In the genomic region with DNA sequence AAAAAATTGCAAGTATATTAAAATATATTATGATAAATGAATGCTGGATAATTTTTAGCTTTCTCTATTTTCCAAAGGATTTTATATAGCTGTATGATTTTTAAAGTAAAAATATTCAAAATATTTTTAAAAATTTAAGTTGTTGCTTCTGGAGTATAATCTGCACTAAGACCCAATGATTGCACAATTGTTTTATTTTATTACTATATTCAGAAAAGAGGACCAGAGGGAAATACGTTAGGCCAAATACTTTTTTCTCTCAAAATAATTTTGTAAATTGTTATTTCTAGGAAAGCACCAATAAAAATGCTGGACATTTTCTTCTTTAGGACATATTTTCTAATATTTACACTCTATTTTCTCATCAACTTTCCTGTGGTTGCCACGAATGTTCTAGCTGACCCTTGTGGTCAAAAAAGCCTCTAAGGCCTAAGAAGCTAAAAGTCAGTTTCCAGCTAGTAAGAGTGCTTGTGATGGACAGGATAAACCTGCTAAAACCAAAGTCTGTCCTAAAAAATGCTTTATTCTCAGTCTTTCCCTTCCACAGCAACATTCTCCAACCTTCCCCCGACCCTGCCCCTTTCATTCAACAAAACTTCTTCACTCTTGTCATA, we compare ENCODE assay signal across 1 cellular context.
TF ChIP-seq lines count a peak whose summit lies in the region.

No MANE protein-coding gene starts in this region.

TF ChIP-seq in WTC11, 78 proteins besides CTCF, POLR2A, EP300 and RAD21:
- TF ChIP-seq CREM (CRISPR knock-in tag; IDR thresholded peaks at IDR 0.05) (no peak), IRF1 (CRISPR knock-in tag; IDR thresholded peaks at IDR 0.05) (no peak), ZNF232 (CRISPR knock-in tag; IDR thresholded peaks at IDR 0.05) (no peak), OVOL2 (CRISPR knock-in tag; IDR thresholded peaks at IDR 0.05; ENCODE audit: borderline replicate concordance) (no peak), PRRX2 (CRISPR knock-in tag; IDR thresholded peaks at IDR 0.05) (no peak)
- TF ChIP-seq, protein P1, sequence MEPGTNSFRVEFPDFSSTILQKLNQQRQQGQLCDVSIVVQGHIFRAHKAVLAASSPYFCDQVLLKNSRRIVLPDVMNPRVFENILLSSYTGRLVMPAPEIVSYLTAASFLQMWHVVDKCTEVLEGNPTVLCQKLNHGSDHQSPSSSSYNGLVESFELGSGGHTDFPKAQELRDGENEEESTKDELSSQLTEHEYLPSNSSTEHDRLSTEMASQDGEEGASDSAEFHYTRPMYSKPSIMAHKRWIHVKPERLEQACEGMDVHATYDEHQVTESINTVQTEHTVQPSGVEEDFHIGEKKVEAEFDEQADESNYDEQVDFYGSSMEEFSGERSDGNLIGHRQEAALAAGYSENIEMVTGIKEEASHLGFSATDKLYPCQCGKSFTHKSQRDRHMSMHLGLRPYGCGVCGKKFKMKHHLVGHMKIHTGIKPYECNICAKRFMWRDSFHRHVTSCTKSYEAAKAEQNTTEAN (CRISPR knock-in tag; IDR thresholded peaks at IDR 0.05) = no peak
- TF ChIP-seq, protein P2, sequence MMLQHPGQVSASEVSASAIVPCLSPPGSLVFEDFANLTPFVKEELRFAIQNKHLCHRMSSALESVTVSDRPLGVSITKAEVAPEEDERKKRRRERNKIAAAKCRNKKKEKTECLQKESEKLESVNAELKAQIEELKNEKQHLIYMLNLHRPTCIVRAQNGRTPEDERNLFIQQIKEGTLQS (CRISPR knock-in tag; conservative IDR thresholded peaks at IDR 0.05) = no peak
